ENCODE assay signal across 8 cellular contexts in genomic region chr10:13659887-13660544, GRCh38.
A peak's percentile ranks its signal among the peaks of the same experiment; 100 is the strongest.
DNase-seq lines count a peak whose midpoint lies in the region; ATAC-seq and TF ChIP-seq lines count a peak whose summit lies in the region.

No MANE protein-coding gene starts in this region.

- DNase-seq in COLO829 (ENCODE audit: low spot score): peak; percentile 37
- DNase-seq in RWPE2 (ENCODE audit: low spot score): no peak
- DNase-seq in activated naive CD4-positive, alpha-beta T cell treated with Interleukin-2 at 50 U/mL for 16 hours: peak; percentile 66
- DNase-seq in osteocyte (ENCODE audit: extremely low spot score, unreplicated experiment): no peak
- peak in 1 of 2 donors; percentile 80 for DNase-seq in suprapubic skin (ENCODE audit: low spot score in 2 of 2)
- no peak for DNase-seq in DMS153 (lab: John Stamatoyannopoulos, UW)

- H3K27me3 ChIP-seq in RWPE2 (ENCODE audit: insufficient read depth, poor library complexity, severe bottlenecking) (no peaks in the 10 kb centered on the region), gastroesophageal sphincter (no peaks in the 10 kb centered on the region), suprapubic skin (no peaks in the 10 kb centered on the region)

- ATAC-seq in HG02642 (IDR thresholded peaks at IDR 0.05; ENCODE audit: poor library complexity, unreplicated experiment): peak; percentile 59
- peak; percentile 43 for ATAC-seq in RWPE2 (ENCODE audit: low read depth)
- peak; percentile 81 for ATAC-seq in gastroesophageal sphincter

- H3K4me1 ChIP-seq in RWPE2 (ENCODE audit: insufficient read depth, poor library complexity, severe bottlenecking) (peaks cover 12% of the 10 kb centered on the region), gastroesophageal sphincter (peaks cover 0 to 35% (median 9%) of the 10 kb centered on the region in 3 donors), suprapubic skin (peaks cover 23% of the 10 kb centered on the region)

- peaks cover 53% of the 10 kb centered on the region for H3K36me3 Mint-ChIP-seq in osteocyte (ENCODE audit: unreplicated experiment)

- TF ChIP-seq CTCF in RWPE2 (IDR thresholded peaks at IDR 0.05; ENCODE audit: poor library complexity, severe bottlenecking): peak; percentile 93
- peak; percentile 89 to 96 (median 93) for TF ChIP-seq CTCF in gastroesophageal sphincter (IDR thresholded peaks at IDR 0.05)
- TF ChIP-seq CTCF in osteocyte (IDR thresholded peaks at IDR 0.05): peak; percentile 90
- TF ChIP-seq CTCF in suprapubic skin (IDR thresholded peaks at IDR 0.05): peak; percentile 82 to 86

- H3K27ac Mint-ChIP-seq in osteocyte (ENCODE audit: unreplicated experiment): peak overlapping the region; percentile 85

- H3K9me3 ChIP-seq in RWPE2 (ENCODE audit: severe bottlenecking) (no peaks in the 10 kb centered on the region), gastroesophageal sphincter (no peaks in the 10 kb centered on the region), suprapubic skin (no peaks in the 10 kb centered on the region)

- TF ChIP-seq EP300 in gastroesophageal sphincter (IDR thresholded peaks at IDR 0.05): no peak
- TF ChIP-seq EP300 in suprapubic skin (IDR thresholded peaks at IDR 0.05): no peak

- peaks cover 8% of the 10 kb centered on the region for H3K4me1 Mint-ChIP-seq in osteocyte (ENCODE audit: unreplicated experiment)

- 6 to 11% methylated on average over 3 to 10 of the region's 19 CpGs for WGBS in gastroesophageal sphincter (ENCODE audit: low coverage in 1 of 2), 2 donors
- WGBS in suprapubic skin: 13% methylated on average over 17 of the region's 19 CpGs

- no peak overlapping the region for H3K4me3 Mint-ChIP-seq in osteocyte (ENCODE audit: unreplicated experiment)

- H3K36me3 ChIP-seq in RWPE2 (ENCODE audit: low read depth): peaks cover 3% of the 10 kb centered on the region; the same call in 1 of the 2 replicates
- peaks cover 0 to 64% of the 10 kb centered on the region in 2 donors for H3K36me3 ChIP-seq in gastroesophageal sphincter
- H3K36me3 ChIP-seq in suprapubic skin: peaks cover 63% of the 10 kb centered on the region

- H3K9me3 Mint-ChIP-seq in osteocyte (ENCODE audit: unreplicated experiment): no peaks in the 10 kb centered on the region

- TF ChIP-seq POLR2A in gastroesophageal sphincter (IDR thresholded peaks at IDR 0.05) (no peak), suprapubic skin (IDR thresholded peaks at IDR 0.05) (no peak)

- no peaks in the 10 kb centered on the region for H3K27me3 Mint-ChIP-seq in osteocyte (ENCODE audit: unreplicated experiment)

- H3K27ac ChIP-seq in RWPE2 (ENCODE audit: poor library complexity, severe bottlenecking): peak overlapping the region; percentile 51
- peak overlapping the region; percentile 47 to 83 (median 76) for H3K27ac ChIP-seq in gastroesophageal sphincter
- peak overlapping the region; percentile 64 for H3K27ac ChIP-seq in suprapubic skin

- H3K4me3 ChIP-seq in RWPE2 (ENCODE audit: severe bottlenecking) (no peak overlapping the region), gastroesophageal sphincter (peak overlapping the region in 1 of 2 donors; percentile 21), suprapubic skin (no peak overlapping the region)

Comparison
In these comparisons a context has a peak if more than half of its experiments do, and no peak if none do; other contexts are left out.
1. DNase-seq: peak in COLO829 (single experiment) and activated naive CD4-positive, alpha-beta T cell treated with Interleukin-2 at 50 U/mL for 16 hours (single experiment); none in RWPE2 (single experiment), osteocyte (single experiment) and DMS153 (single experiment).
2. Peak in every context shown above with its lines, with median percentiles within 50 percentile points of each other: ATAC-seq, H3K27ac ChIP-seq and CTCF ChIP-seq.